Comparison of ENCODE assay signal across 1 cellular context in genomic region chr11:134339756-134340155, GRCh38.
TF ChIP-seq lines count a peak whose summit lies in the region.

No MANE protein-coding gene starts in this region.

TF ChIP-seq in HCT116, 20 proteins besides CTCF, POLR2A, EP300 and RAD21 (continued from another document):
- TF ChIP-seq ZBTB33 (IDR thresholded peaks at IDR 0.05; ENCODE audit: extremely low read depth, insufficient replicate concordance, low read length) (no peak), EZH2 (IDR thresholded peaks at IDR 0.05) (no peak), YY1 (IDR thresholded peaks at IDR 0.05; ENCODE audit: extremely low read depth, insufficient replicate concordance, low read depth, low read length) (no peak)
